In the genomic region with DNA sequence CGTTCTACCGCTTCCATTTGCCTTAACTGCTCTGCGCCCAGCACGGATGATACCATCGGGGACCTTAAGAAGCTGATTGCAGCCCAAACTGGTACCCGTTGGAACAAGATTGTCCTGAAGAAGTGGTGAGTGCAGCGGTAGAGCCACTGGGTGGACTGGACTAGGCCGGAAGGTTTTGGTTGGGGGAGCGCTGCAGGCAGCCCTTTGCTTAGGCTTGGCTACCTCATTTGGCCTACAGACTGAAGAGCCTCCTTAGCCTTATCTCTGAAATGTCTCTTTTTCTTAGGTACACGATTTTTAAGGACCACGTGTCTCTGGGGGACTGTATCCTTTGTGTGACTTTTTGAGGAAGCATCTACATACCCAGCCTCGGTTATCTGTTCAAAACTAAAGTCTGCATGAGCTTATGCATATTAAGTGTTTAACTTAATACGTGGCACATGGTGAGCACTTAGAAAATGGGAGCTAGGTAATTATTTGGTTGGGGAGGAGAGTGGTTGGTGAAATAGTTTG, we compare ENCODE assay signal across 9 cellular contexts. TPM values are rescaled to one million over a fixed set of nuclear protein-coding genes. Genes with fewer than 3 reads are reported as not detected.
DNase-seq lines count a peak whose midpoint lies in the region; ATAC-seq and TF ChIP-seq lines count a peak whose summit lies in the region.
"Had no signal": no experiment of that assay in that cellular context is flagged by ENCODE, and none has a peak within 500 bp of the region (broad histone marks: within the 10 kb centered on the region; RNA-seq: fewer than 3 reads in every experiment).

No MANE protein-coding gene starts in this region.

- no peaks in the 10 kb centered on the region for H3K4me1 ChIP-seq in RWPE2 (ENCODE audit: insufficient read depth, poor library complexity, severe bottlenecking)

- peaks cover 4% of the 10 kb centered on the region for H3K36me3 Mint-ChIP-seq in progenitor cell of endocrine pancreas (ENCODE audit: insufficient read depth)

- no peak for TF ChIP-seq POLR2A in erythroblast (IDR thresholded peaks at IDR 0.05; ENCODE audit: low read length)

- no peak overlapping the region for H3K27ac ChIP-seq in RWPE2 (ENCODE audit: poor library complexity, severe bottlenecking)

- no peaks in the 10 kb centered on the region for H3K27me3 Mint-ChIP-seq in progenitor cell of endocrine pancreas

- H3K4me1 Mint-ChIP-seq in progenitor cell of endocrine pancreas (ENCODE audit: low read depth): peaks cover 20% of the 10 kb centered on the region

- H3K27me3 ChIP-seq in GM06990 (replicated peaks; ENCODE audit: control insufficient read depth, insufficient read depth, low read length): no peaks in the 10 kb centered on the region
- no peaks in the 10 kb centered on the region for H3K27me3 ChIP-seq in RWPE2 (ENCODE audit: insufficient read depth, poor library complexity, severe bottlenecking)

- ATAC-seq in RWPE2 (ENCODE audit: low read depth) (no peak), GM21423 (IDR thresholded peaks at IDR 0.05; ENCODE audit: unreplicated experiment) (no peak), HG03159 (IDR thresholded peaks at IDR 0.05; ENCODE audit: unreplicated experiment) (no peak)

- no peaks in the 10 kb centered on the region for H3K9me3 ChIP-seq in RWPE2 (ENCODE audit: severe bottlenecking)

- H3K36me3 ChIP-seq in GM06990 (ENCODE audit: control insufficient read depth, insufficient read depth, low read length): no peaks in the 10 kb centered on the region; the same call in 1 of the 2 replicates
- H3K36me3 ChIP-seq in RWPE2 (ENCODE audit: low read depth): peaks cover 25% of the 10 kb centered on the region

- H3K9me3 Mint-ChIP-seq in progenitor cell of endocrine pancreas (ENCODE audit: low read depth): no peaks in the 10 kb centered on the region

- H3K4me3 Mint-ChIP-seq in progenitor cell of endocrine pancreas (ENCODE audit: low read depth): peak overlapping the region; percentile 100

- peak overlapping the region; percentile 73 for H3K27ac Mint-ChIP-seq in progenitor cell of endocrine pancreas

- TF ChIP-seq CTCF in GM06990 (IDR thresholded peaks at IDR 0.05; ENCODE audit: insufficient read depth, low read length, poor library complexity, severe bottlenecking) (no peak), RWPE2 (IDR thresholded peaks at IDR 0.05; ENCODE audit: poor library complexity, severe bottlenecking) (no peak), progenitor cell of endocrine pancreas (IDR thresholded peaks at IDR 0.05; ENCODE audit: unreplicated experiment) (no peak)

- DNase-seq in GM06990 (ENCODE audit: extremely low read depth, insufficient read length) (no peak), RWPE2 (ENCODE audit: low spot score) (no peak), erythroblast (lab: John Stamatoyannopoulos, UW) (peak; percentile 34 to 39), progenitor cell of endocrine pancreas (ENCODE audit: low spot score, unreplicated experiment) (no peak), occipital lobe (lab: John Stamatoyannopoulos, UW) (no peak), NCI-H2196 treated with DMSO at 0.1 percent for 48 hours (lab: John Stamatoyannopoulos, UW; ENCODE audit: unreplicated experiment) (no peak)
- DNase-seq: HCEC 1CT had no signal

- H3K4me3 ChIP-seq in GM06990 (replicated peaks; ENCODE audit: low read depth, low read length) (peak overlapping the region; percentile 72), RWPE2 (ENCODE audit: severe bottlenecking) (peak overlapping the region; percentile 72)

RNA-seq across cellular contexts. Expression of a gene that starts 0.9 kb away (rescaled TPM):
- 335 and 342 TPM in 2 replicates for total RNA-seq in progenitor cell of endocrine pancreas
- 62.9 TPM for total RNA-seq in occipital lobe

RNA-seq across cellular contexts. Expression of a gene that starts 6.5 kb away (rescaled TPM):
- total RNA-seq in progenitor cell of endocrine pancreas (83.3 and 90.6 TPM in 2 replicates), occipital lobe (65.4 TPM)

RNA-seq across cellular contexts. Expression of a gene that starts 9.7 kb away (rescaled TPM):
- total RNA-seq in progenitor cell of endocrine pancreas (30.9 and 32.0 TPM in 2 replicates), occipital lobe (13.1 TPM)

Comparison
In these comparisons a context has a peak if more than half of its experiments do, and no peak if none do; other contexts are left out.
1. DNase-seq: peak in erythroblast (2 of 2); none in GM06990 (single experiment), RWPE2 (single experiment), progenitor cell of endocrine pancreas (single experiment), occipital lobe (single experiment) and NCI-H2196 treated with DMSO at 0.1 percent for 48 hours (single experiment).